In the genomic region with DNA sequence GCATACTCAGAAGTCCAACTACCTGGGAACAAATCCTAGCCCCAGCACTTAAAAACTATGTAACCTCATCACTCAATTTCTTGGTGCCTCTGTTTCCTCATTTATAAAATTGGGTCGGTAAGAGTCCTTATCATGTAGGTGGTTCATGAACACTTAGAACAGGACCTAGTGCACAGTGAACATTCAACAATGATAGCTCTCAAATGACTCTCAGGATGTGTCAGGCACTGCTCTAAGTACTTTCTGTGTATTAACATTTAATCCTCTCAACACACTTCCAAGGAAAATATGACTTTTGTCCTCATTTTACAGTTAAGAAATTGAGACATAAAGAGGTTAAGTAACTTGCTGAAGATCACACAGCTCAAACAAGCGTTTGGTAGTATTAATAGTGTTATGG, we compare ENCODE assay signal across 21 cellular contexts.
"Had no signal": no experiment of that assay in that cellular context is flagged by ENCODE, and none has a peak within 500 bp of the region (broad histone marks: within the 10 kb centered on the region; RNA-seq: fewer than 3 reads in every experiment).

No MANE protein-coding gene starts in this region.

- H3K27me3 ChIP-seq: colonic mucosa, esophagus muscularis mucosa, gastrocnemius medialis, heart left ventricle, left lung had no signal

- ATAC-seq: effector memory CD8-positive, alpha-beta T cell; gastrocnemius medialis; heart left ventricle; left lung; left ventricle myocardium superior; lower lobe of right lung; naive thymus-derived CD8-positive, alpha-beta T cell had no signal

- H3K27ac ChIP-seq: colonic mucosa, esophagus muscularis mucosa, gastrocnemius medialis, heart left ventricle, left lung, lower lobe of right lung had no signal

- H3K4me3 ChIP-seq: colonic mucosa, esophagus muscularis mucosa, gastrocnemius medialis, heart left ventricle, left lung, lower lobe of right lung had no signal

- DNase-seq: cerebellar nuclear complex; colonic mucosa; cortex of kidney; effector CD8-positive, alpha-beta T cell; effector memory CD8-positive, alpha-beta T cell; endodermal cell; foreskin fibroblast; foreskin melanocyte; gastrocnemius medialis; heart left ventricle; hippocampal formation; islet precursor cell; kidney; kidney glomerular epithelial cell; left lung; left ventricle myocardium superior; lower lobe of right lung; mesenchymal stem cell; naive B cell; naive thymus-derived CD8-positive, alpha-beta T cell had no signal

- H3K36me3 ChIP-seq: colonic mucosa, esophagus muscularis mucosa, gastrocnemius medialis, heart left ventricle, left lung, lower lobe of right lung had no signal

- H3K9me3 ChIP-seq: colonic mucosa, gastrocnemius medialis, lower lobe of right lung had no signal

- H3K4me1 ChIP-seq: colonic mucosa, esophagus muscularis mucosa, gastrocnemius medialis, left lung, lower lobe of right lung had no signal
